ENCODE assay signal across 15 cellular contexts in genomic region chr12:65327207-65328076, GRCh38. TPM values are rescaled to one million over a fixed set of nuclear protein-coding genes. Genes with fewer than 3 reads are reported as not detected.
A peak's percentile ranks its signal among the peaks of the same experiment; 100 is the strongest.
DNase-seq lines count a peak whose midpoint lies in the region; ATAC-seq, FAIRE-seq and TF ChIP-seq lines count a peak whose summit lies in the region.
"Had no signal": no experiment of that assay in that cellular context is flagged by ENCODE, and none has a peak within 500 bp of the region (broad histone marks: within the 10 kb centered on the region; RNA-seq: fewer than 3 reads in every experiment).

No MANE protein-coding gene starts in this region.

- H3K36me3 Mint-ChIP-seq in chondrocyte (ENCODE audit: low read depth): peaks cover 6% of the 10 kb centered on the region
- no peaks in the 10 kb centered on the region for H3K36me3 Mint-ChIP-seq in type B pancreatic cell

- CTCF ChIA-PET in HepG2 (lab: Yijun Ruan, JAX; ENCODE audit: low intra/inter-chr PET ratio, low total read pairs): no interaction called here

- DNase-seq in NCI-H2227 (lab: John Stamatoyannopoulos, UW; ENCODE audit: unreplicated experiment) (peak; percentile 17), NCI-H2227 treated with DMSO at 0.1 percent for 48 hours (lab: John Stamatoyannopoulos, UW) (no peak), chondrocyte (ENCODE audit: low spot score) (no peak), HepG2 (ENCODE audit: low spot score) (peak; percentile 97), type B pancreatic cell (ENCODE audit: extremely low spot score, unreplicated experiment) (no peak), ACHN (no peak), NCI-H1417 (lab: John Stamatoyannopoulos, UW) (no peak)
- DNase-seq: 8988T; activated CD4-positive, CD25-positive, alpha-beta regulatory T cell; activated T-cell treated with anti-CD3 and anti-CD28 coated beads, Interleukin-2, amount 50 U/mL, for 72 hours; NCI-H446; SIG-M5; small intestine had no signal

- in situ Hi-C loops in HepG2 (cut with HindIII; ENCODE audit: extremely low pct_ligation_motif_present, low pct_unique_long_range_greater_than_20kb): loop anchor here (10.0 kb wide), 1 partner anchor 777 kb away; no protein-coding TSS in a partner anchor
- in situ Hi-C loops in ACHN (cut with HindIII; ENCODE audit: low pct_ligation_motif_present, low pct_unique_long_range_greater_than_20kb, low sequenced_read_pairs): no loop called here

- intact Hi-C loops in HepG2 (cut with micrococcal nuclease; ENCODE audit: unreplicated experiment): loop anchor here (2.0 to 5.0 kb wide), 2 partner anchors 183 to 495 kb away; partner anchors contain the start of gene HMGA2

- no peaks in the 10 kb centered on the region for H4K20me1 ChIP-seq in HepG2 (ENCODE audit: insufficient read depth, low read length)

- peak overlapping the region; percentile 3 for H2AFZ ChIP-seq in HepG2 (ENCODE audit: low read length)

- H3K27ac ChIP-seq in HepG2 (ENCODE audit: extremely low read length, insufficient read depth, low read length): peak overlapping the region; percentile 87

- peak overlapping the region; percentile 84 for H3K27ac Mint-ChIP-seq in chondrocyte (ENCODE audit: unreplicated experiment)
- H3K27ac Mint-ChIP-seq in type B pancreatic cell: peak overlapping the region; percentile 52
- H3K27ac Mint-ChIP-seq: activated T-cell treated with anti-CD3 and anti-CD28 coated beads, Interleukin-2, amount 50 U/mL, for 72 hours had no signal

- H3K9me3 Mint-ChIP-seq in chondrocyte (ENCODE audit: low read depth): no peaks in the 10 kb centered on the region
- H3K9me3 Mint-ChIP-seq in type B pancreatic cell: no peaks in the 10 kb centered on the region
- H3K9me3 Mint-ChIP-seq: activated T-cell treated with anti-CD3 and anti-CD28 coated beads, Interleukin-2, amount 50 U/mL, for 72 hours; central memory CD8-positive, alpha-beta T cell had no signal

- TF ChIP-seq CTCF in chondrocyte (IDR thresholded peaks at IDR 0.05): no peak
- no peak for TF ChIP-seq CTCF in HepG2 (CRISPR knock-in tag; IDR thresholded peaks at IDR 0.05)
- no peak for TF ChIP-seq CTCF in type B pancreatic cell (conservative IDR thresholded peaks at IDR 0.05)

- 8% methylated on average over 10 of the region's 10 CpGs for WGBS in HepG2 (ENCODE audit: low lambda C conversion rate)

- H3K9me3 ChIP-seq in HepG2 (ENCODE audit: low read length): no peaks in the 10 kb centered on the region

- ATAC-seq in HepG2 (peak; percentile 100), HG03571 (IDR thresholded peaks at IDR 0.05; ENCODE audit: unreplicated experiment) (no peak)
- ATAC-seq: activated T-cell treated with anti-CD3 and anti-CD28 coated beads, Interleukin-2, amount 50 U/mL, for 72 hours had no signal

- peak; percentile 85 for FAIRE-seq in HepG2 (lab: Jason Lieb, UNC)
- FAIRE-seq: small intestine had no signal

- H3K4me1 ChIP-seq in HepG2 (ENCODE audit: insufficient read depth, low read length): peaks cover 40% of the 10 kb centered on the region

- no peak for TF ChIP-seq RAD21 in HepG2 (CRISPR knock-in tag; IDR thresholded peaks at IDR 0.05)

- no peaks in the 10 kb centered on the region for H3K27me3 ChIP-seq in HepG2 (ENCODE audit: control insufficient read depth in 1 of 2, insufficient read depth in 2 of 2, low read length in 2 of 2)

- H3K4me3 Mint-ChIP-seq in chondrocyte (ENCODE audit: unreplicated experiment) (no peak overlapping the region), type B pancreatic cell (peak overlapping the region; percentile 56)
- H3K4me3 Mint-ChIP-seq: activated T-cell treated with anti-CD3 and anti-CD28 coated beads, Interleukin-2, amount 50 U/mL, for 72 hours; central memory CD8-positive, alpha-beta T cell had no signal

- peak overlapping the region; percentile 51 for H3K9ac ChIP-seq in HepG2 (ENCODE audit: insufficient read depth, low read depth, low read length)

- POLR2A ChIA-PET in HepG2 (lab: Yijun Ruan, JAX): interaction anchor here (1.1 kb wide), 1 partner anchor 842 kb away, joined by 4 read pairs; the partner anchor contains the start of gene TMBIM4

- peaks cover 83% of the 10 kb centered on the region for H3K4me1 Mint-ChIP-seq in chondrocyte (ENCODE audit: low read depth)
- H3K4me1 Mint-ChIP-seq in type B pancreatic cell (ENCODE audit: unreplicated experiment): peaks cover 54% of the 10 kb centered on the region
- H3K4me1 Mint-ChIP-seq: central memory CD8-positive, alpha-beta T cell had no signal

- H3K4me3 ChIP-seq in HepG2 (replicated peaks in 1 of 3; ENCODE audit: insufficient read depth in 1 of 3, low read depth in 2 of 3, low read length in 3 of 3): peak overlapping the region; percentile 29 to 54 (median 36); a peak in 5 of 6 replicates

- no peaks in the 10 kb centered on the region for H3K79me2 ChIP-seq in HepG2 (ENCODE audit: insufficient read depth, low read length)

- TF ChIP-seq POLR2A in HepG2 (IDR thresholded peaks at IDR 0.05; ENCODE audit: insufficient read depth in 1 of 2, low read depth in 2 of 2, low read length in 2 of 2): 0 out of 4 replicates have a peak, but pooled peaks of 1 of the 2 experiments have one; percentile 40

- H3K27me3 Mint-ChIP-seq in chondrocyte (ENCODE audit: low read depth): no peaks in the 10 kb centered on the region
- no peaks in the 10 kb centered on the region for H3K27me3 Mint-ChIP-seq in type B pancreatic cell

- H3K4me2 ChIP-seq in HepG2 (ENCODE audit: low read depth, low read length): peak overlapping the region; percentile 65

- TF ChIP-seq EP300 in HepG2 (IDR thresholded peaks at IDR 0.05; ENCODE audit: low read depth in 2 of 2, low read length in 2 of 2) (peak; percentile 21 to 79; a peak in 3 of 4 replicates), HepG2 (CRISPR knock-in tag; IDR thresholded peaks at IDR 0.05; ENCODE audit: borderline replicate concordance) (peak; percentile 55; the same call in 1 of the 2 replicates)

- no peaks in the 10 kb centered on the region for H3K36me3 ChIP-seq in HepG2 (replicated peaks in 1 of 2; ENCODE audit: control insufficient read depth in 1 of 2, insufficient read depth in 2 of 2, low read length in 2 of 2)

- BruUV-seq in HepG2 (replicated peaks; lab: Mats Ljungman, UMichigan): TSS peak; percentile 78

TF ChIP-seq in HepG2, 621 proteins besides CTCF, POLR2A, EP300 and RAD21 (continues in another document):
- TF ChIP-seq ZGPAT (CRISPR knock-in tag; IDR thresholded peaks at IDR 0.05) (peak; percentile 33; the same call in 1 of the 2 replicates), CREM (IDR thresholded peaks at IDR 0.05) (peak; percentile 69), CREM (CRISPR knock-in tag; IDR thresholded peaks at IDR 0.05) (no peak), ATF7 (IDR thresholded peaks at IDR 0.05) (peak; percentile 63), ATF7 (CRISPR knock-in tag; IDR thresholded peaks at IDR 0.05) (no peak), GABPA (IDR thresholded peaks at IDR 0.05; ENCODE audit: low read depth, low read length) (no peak), GABPA (CRISPR knock-in tag; IDR thresholded peaks at IDR 0.05; ENCODE audit: low read depth) (peak; percentile 45; the same call in 1 of the 2 replicates), TFE3 (CRISPR knock-in tag; IDR thresholded peaks at IDR 0.05) (peak; percentile 70)

RNA-seq across cellular contexts. Expression of gene MSRB3, which starts 49.0 kb away (rescaled TPM):
- total RNA-seq in chondrocyte (104 to 160 TPM (median 158 TPM) in 3 replicates), HepG2 (2016; rRNA removed; fragmentation: Illumina TruSeq; extraction: Trizol) (1.4 and 1.5 TPM in 2 replicates), type B pancreatic cell (ENCODE audit: low replicate concordance) (2.2 and 12.8 TPM in 2 replicates)
- total RNA-seq in HepG2 (2016; cell fraction: cytosol; rRNA removed; fragmentation: Illumina TruSeq; extraction: Trizol; ENCODE audit: low read depth): 1.1 and 1.8 TPM in 2 replicates
- 0.79 and 2.2 TPM in 2 replicates for total RNA-seq in HepG2 (2016; cell fraction: insoluble cytoplasmic fraction; rRNA removed; fragmentation: Illumina TruSeq; extraction: Trizol)
- 0.96 and 1.7 TPM in 2 replicates for total RNA-seq in HepG2 (2016; cell fraction: membrane; rRNA removed; fragmentation: Illumina TruSeq; extraction: Trizol)
- 1.4 and 1.5 TPM in 2 replicates for total RNA-seq in HepG2 (2016; cell fraction: nucleus; rRNA removed; fragmentation: Illumina TruSeq; extraction: Trizol)
- polyA plus RNA-seq in HepG2 (2011; rRNA removed): 1.6 and 1.9 TPM in 2 replicates
- 0.98 and 1.4 TPM in 2 replicates for polyA plus RNA-seq in HepG2 (2011; cell fraction: cytosol; rRNA removed)
- polyA plus RNA-seq in HepG2 (2011; cell fraction: nucleus; rRNA removed): 0.59 and 0.96 TPM in 2 replicates
- polyA plus RNA-seq in HepG2 (2012): 0.49 and 0.52 TPM in 2 replicates
- 0.66 and 0.92 TPM in 2 replicates for polyA plus RNA-seq in HepG2 (2016; cell fraction: cytosol; fragmentation: Illumina TruSeq; extraction: Trizol; ENCODE audit: low read depth)
- polyA plus RNA-seq in HepG2 (2016; cell fraction: insoluble cytoplasmic fraction; fragmentation: Illumina TruSeq; extraction: Trizol; ENCODE audit: low read depth): 1.1 and 1.3 TPM in 2 replicates
- 0.57 and 1.9 TPM in 2 replicates for polyA plus RNA-seq in HepG2 (2016; cell fraction: membrane; fragmentation: Illumina TruSeq; extraction: Trizol; ENCODE audit: low read depth)
- 1.8 TPM in 2 replicates for polyA plus RNA-seq in HepG2 (2016; cell fraction: nucleus; fragmentation: Illumina TruSeq; extraction: Trizol; ENCODE audit: insufficient read depth, low read depth)
- 3.4 and 28.8 TPM in 2 replicates for polyA minus RNA-seq in HepG2 (2011; rRNA and poly(A)+ RNA removed; ENCODE audit: low replicate concordance)
- 0.79 and 0.97 TPM in 2 replicates for polyA minus RNA-seq in HepG2 (2011; cell fraction: cytosol; rRNA and poly(A)+ RNA removed)
- 5.0 and 5.9 TPM in 2 replicates for polyA minus RNA-seq in HepG2 (2011; cell fraction: nucleus; rRNA and poly(A)+ RNA removed)

Comparison
In these comparisons a context has a peak if more than half of its experiments do, and no peak if none do; other contexts are left out.
1. DNase-seq: peak in NCI-H2227 (single experiment) and HepG2 (single experiment); none in NCI-H2227 treated with DMSO at 0.1 percent for 48 hours (single experiment), chondrocyte (single experiment), type B pancreatic cell (single experiment), ACHN (single experiment) and NCI-H1417 (0 of 3).